ENCODE assay signal across 1 cellular context in genomic region chr16:23365602-23366240, GRCh38.
TF ChIP-seq lines count a peak whose summit lies in the region.

No MANE protein-coding gene starts in this region.

TF ChIP-seq in K562, 482 proteins besides CTCF, POLR2A, EP300 and RAD21 (continued from another document):
- peak; percentile 91 for TF ChIP-seq ZNF512 (tag; IDR thresholded peaks at IDR 0.05)
- TF ChIP-seq ZNF780A (CRISPR knock-in tag; IDR thresholded peaks at IDR 0.05): no peak
- no peak for TF ChIP-seq ZBTB33 (CRISPR knock-in tag; IDR thresholded peaks at IDR 0.05)
- TF ChIP-seq RBM25 (IDR thresholded peaks at IDR 0.05; ENCODE audit: low read depth, low read length, severe bottlenecking): no peak
- TF ChIP-seq CBFA2T3 (IDR thresholded peaks at IDR 0.05): 0 out of 2 replicates have a peak, but pooled peaks have one; percentile 14
- TF ChIP-seq KAT7 (CRISPR knock-in tag; IDR thresholded peaks at IDR 0.05; ENCODE audit: borderline replicate concordance): no peak
